Comparison of ENCODE assay signal across 18 cellular contexts in genomic region chr11:73748300-73748699, GRCh38. TPM values are rescaled to one million over a fixed set of nuclear protein-coding genes. Genes with fewer than 3 reads are reported as not detected.
DNase-seq lines count a peak whose midpoint lies in the region; ATAC-seq and TF ChIP-seq lines count a peak whose summit lies in the region.
"Had no signal": no experiment of that assay in that cellular context is flagged by ENCODE, and none has a peak within 500 bp of the region (broad histone marks: within the 10 kb centered on the region; RNA-seq: fewer than 3 reads in every experiment).

No MANE protein-coding gene starts in this region.

- intact Hi-C loops in activated CD8-positive, alpha-beta T cell treated with anti-CD3 and anti-CD28 coated beads for 36 hours (cut with micrococcal nuclease) = no loop called here
- intact Hi-C loops in PC-3 (cut with micrococcal nuclease) = no loop called here

- H3K9me3 Mint-ChIP-seq in activated CD8-positive, alpha-beta T cell treated with anti-CD3 and anti-CD28 coated beads, Interleukin-2, amount 10 ng/mL, durations not matched to agents 7 days and 5 days (ENCODE audit: insufficient read depth) = no peaks in the 10 kb centered on the region
- no peaks in the 10 kb centered on the region for H3K9me3 Mint-ChIP-seq in activated CD8-positive, alpha-beta T cell treated with anti-CD3 and anti-CD28 coated beads for 36 hours
- H3K9me3 Mint-ChIP-seq in effector memory CD8-positive, alpha-beta T cell = no peaks in the 10 kb centered on the region
- H3K9me3 Mint-ChIP-seq: CD4-positive, alpha-beta T cell; CD8-positive, alpha-beta T cell had no signal

- no peak overlapping the region for H3K9ac ChIP-seq in PC-3 (ENCODE audit: low read length)
- H3K9ac ChIP-seq: BLaER1 treated with 17β-estradiol and CSF1 and Interleukin-3, amounts not matched to agents 10 nM and 100 nM had no signal

- H3K27ac Mint-ChIP-seq in activated CD8-positive, alpha-beta T cell treated with anti-CD3 and anti-CD28 coated beads, Interleukin-2, amount 10 ng/mL, durations not matched to agents 7 days and 5 days = no peak overlapping the region
- H3K27ac Mint-ChIP-seq in activated CD8-positive, alpha-beta T cell treated with anti-CD3 and anti-CD28 coated beads for 36 hours = no peak overlapping the region
- peak overlapping the region; percentile 6 for H3K27ac Mint-ChIP-seq in T-helper 17 cell
- H3K27ac Mint-ChIP-seq in effector memory CD8-positive, alpha-beta T cell = peak overlapping the region; percentile 10 to 59
- H3K27ac Mint-ChIP-seq: B cell had no signal

- no peak overlapping the region for H3K4me3 Mint-ChIP-seq in activated CD8-positive, alpha-beta T cell treated with anti-CD3 and anti-CD28 coated beads, Interleukin-2, amount 10 ng/mL, durations not matched to agents 7 days and 5 days
- no peak overlapping the region for H3K4me3 Mint-ChIP-seq in activated CD8-positive, alpha-beta T cell treated with anti-CD3 and anti-CD28 coated beads for 36 hours
- H3K4me3 Mint-ChIP-seq in T-helper 17 cell = no peak overlapping the region
- H3K4me3 Mint-ChIP-seq in effector memory CD8-positive, alpha-beta T cell = no peak overlapping the region
- H3K4me3 Mint-ChIP-seq: B cell; CD4-positive, alpha-beta T cell; CD8-positive, alpha-beta T cell had no signal

- peaks cover 22% of the 10 kb centered on the region for H3K4me1 Mint-ChIP-seq in activated CD8-positive, alpha-beta T cell treated with anti-CD3 and anti-CD28 coated beads, Interleukin-2, amount 10 ng/mL, durations not matched to agents 7 days and 5 days (ENCODE audit: low read depth)
- H3K4me1 Mint-ChIP-seq in activated CD8-positive, alpha-beta T cell treated with anti-CD3 and anti-CD28 coated beads for 36 hours (ENCODE audit: low read depth) = peaks cover 45% of the 10 kb centered on the region
- H3K4me1 Mint-ChIP-seq in T-helper 17 cell = peaks cover 46% of the 10 kb centered on the region
- peaks cover 33 to 71% of the 10 kb centered on the region in 2 donors for H3K4me1 Mint-ChIP-seq in effector memory CD8-positive, alpha-beta T cell (ENCODE audit: low read depth in 2 of 2)

- H3K27ac ChIP-seq in PC-3 (ENCODE audit: low read length) = no peak overlapping the region
- H3K27ac ChIP-seq: 22Rv1; A549; BLaER1 treated with 17β-estradiol and CSF1 and Interleukin-3, amounts not matched to agents 10 nM and 100 nM; C4-2B had no signal

- H3K36me3 Mint-ChIP-seq in activated CD8-positive, alpha-beta T cell treated with anti-CD3 and anti-CD28 coated beads, Interleukin-2, amount 10 ng/mL, durations not matched to agents 7 days and 5 days (ENCODE audit: low read depth) = peaks cover 18% of the 10 kb centered on the region
- H3K36me3 Mint-ChIP-seq in activated CD8-positive, alpha-beta T cell treated with anti-CD3 and anti-CD28 coated beads for 36 hours (ENCODE audit: low read depth) = peaks cover 16% of the 10 kb centered on the region
- no peaks in the 10 kb centered on the region for H3K36me3 Mint-ChIP-seq in T-helper 17 cell (ENCODE audit: low read depth)
- peaks cover 7% of the 10 kb centered on the region for H3K36me3 Mint-ChIP-seq in effector memory CD8-positive, alpha-beta T cell (ENCODE audit: insufficient read depth)

- TF ChIP-seq CTCF in activated CD8-positive, alpha-beta T cell treated with anti-CD3 and anti-CD28 coated beads for 36 hours (IDR thresholded peaks at IDR 0.05) = no peak
- no peak for TF ChIP-seq CTCF in PC-3 (conservative IDR thresholded peaks at IDR 0.05; ENCODE audit: low read depth, low read length)

- no peak overlapping the region for H2AFZ ChIP-seq in PC-3 (ENCODE audit: low read length)

- DNase-seq in activated CD8-positive, alpha-beta T cell treated with anti-CD3 and anti-CD28 coated beads, Interleukin-2, amount 10 ng/mL, durations not matched to agents 7 days and 5 days = peak; percentile 7
- DNase-seq in activated CD8-positive, alpha-beta T cell treated with anti-CD3 and anti-CD28 coated beads for 36 hours = no peak
- DNase-seq in T-helper 17 cell = no peak
- no peak for DNase-seq in effector memory CD8-positive, alpha-beta T cell
- no peak for DNase-seq in NCI-H2081 treated with DMSO at 0.1 percent for 48 hours (lab: John Stamatoyannopoulos, UW)
- DNase-seq in PC-3 = no peak
- DNase-seq: AML-193; Caco-2; Calu3; CD4-positive, alpha-beta T cell; CD8-positive, alpha-beta T cell; DMS79 treated with DMSO at 0.1 percent for 48 hours; GF-D8 had no signal

- H3K36me3 ChIP-seq in PC-3 (ENCODE audit: low read depth, low read length) = no peaks in the 10 kb centered on the region

- no peaks in the 10 kb centered on the region for H3F3A ChIP-seq in PC-3 (ENCODE audit: low read length, unreplicated experiment)

- no peaks in the 10 kb centered on the region for H3K4me1 ChIP-seq in PC-3 (ENCODE audit: insufficient read depth, low read length)

- H3K27me3 ChIP-seq in PC-3 (ENCODE audit: low read length) = no peaks in the 10 kb centered on the region
- H3K27me3 ChIP-seq: BLaER1 treated with 17β-estradiol and CSF1 and Interleukin-3, amounts not matched to agents 10 nM and 100 nM had no signal

- POLR2A ChIA-PET in activated CD8-positive, alpha-beta T cell treated with anti-CD3 and anti-CD28 coated beads, Interleukin-2, amount 10 ng/mL, durations not matched to agents 7 days and 5 days (lab: Charles Lee) = no interaction called here
- POLR2A ChIA-PET in activated CD8-positive, alpha-beta T cell treated with anti-CD3 and anti-CD28 coated beads for 36 hours (lab: Charles Lee) = interaction anchor here (1.3 kb wide), 1 partner anchor 12 kb away, joined by 3 read pairs; the partner anchor contains the start of gene RAB6A
- POLR2A ChIA-PET in PC-3 (lab: Charles Lee; ENCODE audit: unreplicated experiment) = no interaction called here

- no peak overlapping the region for H3K4me2 ChIP-seq in PC-3 (ENCODE audit: low read length)
- H3K4me2 ChIP-seq: A549; BLaER1 treated with 17β-estradiol and CSF1 and Interleukin-3, amounts not matched to agents 10 nM and 100 nM had no signal

- peaks cover 94% of the 10 kb centered on the region for H3K79me2 ChIP-seq in PC-3 (ENCODE audit: low read length)

- no peaks in the 10 kb centered on the region for H3K27me3 Mint-ChIP-seq in activated CD8-positive, alpha-beta T cell treated with anti-CD3 and anti-CD28 coated beads, Interleukin-2, amount 10 ng/mL, durations not matched to agents 7 days and 5 days (ENCODE audit: low read depth)
- H3K27me3 Mint-ChIP-seq in activated CD8-positive, alpha-beta T cell treated with anti-CD3 and anti-CD28 coated beads for 36 hours = no peaks in the 10 kb centered on the region
- H3K27me3 Mint-ChIP-seq in T-helper 17 cell = no peaks in the 10 kb centered on the region
- no peaks in the 10 kb centered on the region for H3K27me3 Mint-ChIP-seq in effector memory CD8-positive, alpha-beta T cell
- H3K27me3 Mint-ChIP-seq: B cell; CD4-positive, alpha-beta T cell had no signal

- no peak for ATAC-seq in activated CD8-positive, alpha-beta T cell treated with anti-CD3 and anti-CD28 coated beads, Interleukin-2, amount 10 ng/mL, durations not matched to agents 7 days and 5 days
- no peak for ATAC-seq in activated CD8-positive, alpha-beta T cell treated with anti-CD3 and anti-CD28 coated beads for 36 hours
- ATAC-seq in T-helper 17 cell (no peak), PC-3 (no peak)
- no peak for ATAC-seq in effector memory CD8-positive, alpha-beta T cell (replicated peaks)
- ATAC-seq: A549; CD8-positive, alpha-beta T cell had no signal

- H3K9me3 ChIP-seq in T-helper 17 cell (ENCODE audit: control insufficient read depth, low read length, poor library complexity, severe bottlenecking) (no peaks in the 10 kb centered on the region), PC-3 (ENCODE audit: low read length) (no peaks in the 10 kb centered on the region)
- H3K9me3 ChIP-seq: A549; BLaER1 treated with 17β-estradiol and CSF1 and Interleukin-3, amounts not matched to agents 10 nM and 100 nM; Caco-2 had no signal

- no peak overlapping the region for H3K4me3 ChIP-seq in PC-3 (ENCODE audit: low read length)
- H3K4me3 ChIP-seq: A549; BLaER1 treated with 17β-estradiol and CSF1 and Interleukin-3, amounts not matched to agents 10 nM and 100 nM had no signal

- 0 out of 2 replicates have a peak, but pooled peaks cover 7% of the 10 kb centered on the region for H4K20me1 ChIP-seq in PC-3 (ENCODE audit: low read length)

- CTCF ChIA-PET in activated CD8-positive, alpha-beta T cell treated with anti-CD3 and anti-CD28 coated beads, Interleukin-2, amount 10 ng/mL, durations not matched to agents 7 days and 5 days (lab: Charles Lee) = interaction anchor here (0.8 kb wide), 1 partner anchor 123 kb away, joined by 4 read pairs; no protein-coding TSS in a partner anchor
- CTCF ChIA-PET in activated CD8-positive, alpha-beta T cell treated with anti-CD3 and anti-CD28 coated beads for 36 hours (lab: Charles Lee) = no interaction called here
- CTCF ChIA-PET in PC-3 (lab: Charles Lee) = no interaction called here

- no peaks in the 10 kb centered on the region for H3K9me2 ChIP-seq in PC-3 (replicated peaks; ENCODE audit: low read length)

- no TSS peak for BruUV-seq in PC-3 (replicated peaks; lab: Mats Ljungman, UMichigan)

RNA-seq across cellular contexts. Expression of gene RAB6A, which starts 12.6 kb away (rescaled TPM):
- 100 to 1,000 TPM in 1 of 2 experiments, 10 to 100 TPM in 1; 97.7 to 101 TPM for total RNA-seq in activated CD8-positive, alpha-beta T cell treated with anti-CD3 and anti-CD28 coated beads, Interleukin-2, amount 10 ng/mL, durations not matched to agents 7 days and 5 days
- total RNA-seq in activated CD8-positive, alpha-beta T cell treated with anti-CD3 and anti-CD28 coated beads for 36 hours = 10 to 100 TPM; 75.3 to 77.6 TPM
- 10 to 100 TPM; 63.8 to 70.3 TPM for total RNA-seq in T-helper 17 cell
- total RNA-seq in PC-3 (2014; rRNA removed) = 97.9 and 109 TPM in 2 replicates

RNA-seq across cellular contexts. Expression of gene MRPL48, which starts 39.4 kb away (rescaled TPM):
- 10 to 100 TPM; 45.1 to 46.0 TPM for total RNA-seq in activated CD8-positive, alpha-beta T cell treated with anti-CD3 and anti-CD28 coated beads, Interleukin-2, amount 10 ng/mL, durations not matched to agents 7 days and 5 days
- total RNA-seq in activated CD8-positive, alpha-beta T cell treated with anti-CD3 and anti-CD28 coated beads for 36 hours = 10 to 100 TPM; 41.3 to 44.9 TPM
- total RNA-seq in T-helper 17 cell = 10 to 100 TPM; 14.8 to 23.7 TPM
- 48.0 and 80.8 TPM in 2 replicates for total RNA-seq in PC-3 (2014; rRNA removed)

Comparison
In these comparisons a context has a peak if more than half of its experiments do, and no peak if none do; other contexts are left out.
1. H3K27ac Mint-ChIP-seq: peak in T-helper 17 cell (single experiment) and effector memory CD8-positive, alpha-beta T cell (2 of 2); none in activated CD8-positive, alpha-beta T cell treated with anti-CD3 and anti-CD28 coated beads, Interleukin-2, amount 10 ng/mL, durations not matched to agents 7 days and 5 days (single experiment) and activated CD8-positive, alpha-beta T cell treated with anti-CD3 and anti-CD28 coated beads for 36 hours (single experiment).